In the genomic region with DNA sequence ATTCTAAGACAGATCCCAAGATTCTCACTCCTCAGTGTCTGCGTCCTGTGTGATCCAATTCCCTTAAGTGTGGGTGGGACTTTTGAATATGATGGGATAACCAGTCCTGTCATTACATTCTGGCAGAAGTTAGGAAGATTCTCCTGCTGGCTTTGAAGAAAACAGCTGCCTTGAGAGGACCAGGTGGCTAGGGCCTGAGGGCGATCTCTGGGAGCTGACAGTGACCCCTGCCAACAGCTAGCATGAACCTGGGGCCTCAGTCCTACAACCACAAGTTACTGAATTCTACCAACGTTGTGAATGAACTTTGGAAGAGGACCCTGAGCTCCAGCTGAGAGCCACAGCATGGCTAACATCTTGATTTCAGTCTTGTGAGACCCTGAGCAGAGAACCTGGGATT, we compare ENCODE assay signal across 29 cellular contexts. TPM values are rescaled to one million over a fixed set of nuclear protein-coding genes. Genes with fewer than 3 reads are reported as not detected.
"Had no signal": no experiment of that assay in that cellular context is flagged by ENCODE, and none has a peak within 500 bp of the region (broad histone marks: within the 10 kb centered on the region; RNA-seq: fewer than 3 reads in every experiment).

No MANE protein-coding gene starts in this region.

- H3K4me3 Mint-ChIP-seq: activated CD4-positive, alpha-beta memory T cell treated with anti-CD3 and anti-CD28 coated beads for 36 hours; activated CD4-positive, alpha-beta T cell treated with anti-CD3 and anti-CD28 coated beads, Interleukin-2, amount 10 ng/mL, durations not matched to agents 24 days and 14 days; activated naive CD4-positive, alpha-beta T cell treated with anti-CD3 and anti-CD28 coated beads, Interleukin-2, amount 10 ng/mL, durations not matched to agents 7 days and 5 days; activated naive CD8-positive, alpha-beta T cell treated with anti-CD3 and anti-CD28 coated beads, Interleukin-2, amount 10 ng/mL, durations not matched to agents 7 days and 5 days; activated T-cell treated with anti-CD3 and anti-CD28 coated beads, Interleukin-2, amount 50 U/mL, for 24 hours; mesothelial cell of epicardium; naive B cell; nephron progenitor cell had no signal

- H3K4me3 ChIP-seq: ascending aorta, left ventricle myocardium inferior, pancreas, psoas muscle, smooth muscle cell, suprapubic skin, tibial artery had no signal

- H3K9me3 Mint-ChIP-seq: activated naive CD4-positive, alpha-beta T cell treated with anti-CD3 and anti-CD28 coated beads, Interleukin-2, amount 10 ng/mL, durations not matched to agents 7 days and 5 days had no signal

- FAIRE-seq: colon, frontal cortex, islet of Langerhans, pancreas had no signal

- H3K36me3 Mint-ChIP-seq: activated CD4-positive, alpha-beta memory T cell treated with anti-CD3 and anti-CD28 coated beads for 36 hours; activated naive CD4-positive, alpha-beta T cell treated with anti-CD3 and anti-CD28 coated beads, Interleukin-2, amount 10 ng/mL, durations not matched to agents 7 days and 5 days; activated naive CD8-positive, alpha-beta T cell treated with anti-CD3 and anti-CD28 coated beads, Interleukin-2, amount 10 ng/mL, durations not matched to agents 7 days and 5 days; mesothelial cell of epicardium; naive B cell had no signal

- H3K4me2 ChIP-seq: smooth muscle cell had no signal

- H3K27ac Mint-ChIP-seq: activated CD4-positive, alpha-beta memory T cell treated with anti-CD3 and anti-CD28 coated beads for 36 hours; activated CD4-positive, alpha-beta T cell treated with anti-CD3 and anti-CD28 coated beads, Interleukin-2, amount 10 ng/mL, durations not matched to agents 24 days and 14 days; activated naive CD4-positive, alpha-beta T cell treated with anti-CD3 and anti-CD28 coated beads, Interleukin-2, amount 10 ng/mL, durations not matched to agents 7 days and 5 days; activated naive CD8-positive, alpha-beta T cell treated with anti-CD3 and anti-CD28 coated beads, Interleukin-2, amount 10 ng/mL, durations not matched to agents 7 days and 5 days; activated T-cell treated with anti-CD3 and anti-CD28 coated beads, Interleukin-2, amount 50 U/mL, for 24 hours; naive B cell; nephron progenitor cell had no signal

- H3K27me3 ChIP-seq: ascending aorta, brain microvascular endothelial cell, pancreas had no signal

- H3K27me3 Mint-ChIP-seq: activated naive CD4-positive, alpha-beta T cell treated with anti-CD3 and anti-CD28 coated beads, Interleukin-2, amount 10 ng/mL, durations not matched to agents 7 days and 5 days had no signal

- H3K36me3 ChIP-seq: ascending aorta, brain microvascular endothelial cell, left ventricle myocardium inferior, pancreas, suprapubic skin, tibial artery had no signal

- H3K9me3 ChIP-seq: ascending aorta, pancreas, psoas muscle, suprapubic skin, tibial artery had no signal

- ATAC-seq: activated CD4-positive, CD25-positive, alpha-beta regulatory T cell treated with anti-CD3 and anti-CD28 coated beads, Interleukin-2, amount 50 U/mL, for 24 hours; pancreas; psoas muscle had no signal

- H3K27ac ChIP-seq: ascending aorta, brain microvascular endothelial cell, left ventricle myocardium inferior, pancreas, psoas muscle, suprapubic skin, tibial artery had no signal

- DNase-seq: activated CD4-positive, alpha-beta memory T cell treated with anti-CD3 and anti-CD28 coated beads for 36 hours; activated CD4-positive, alpha-beta T cell treated with anti-CD3 and anti-CD28 coated beads, Interleukin-2, amount 10 ng/mL, durations not matched to agents 24 days and 14 days; activated CD8-positive, alpha-beta memory T cell treated with anti-CD3 and anti-CD28 coated beads, Interleukin-2, amount 50 U/mL, for 48 hours; activated gamma-delta T cell; activated naive CD4-positive, alpha-beta T cell treated with anti-CD3 and anti-CD28 coated beads, Interleukin-2, amount 10 ng/mL, durations not matched to agents 7 days and 5 days; activated naive CD8-positive, alpha-beta T cell treated with anti-CD3 and anti-CD28 coated beads, Interleukin-2, amount 10 ng/mL, durations not matched to agents 7 days and 5 days; activated T-cell treated with anti-CD3 and anti-CD28 coated beads, Interleukin-2, amount 50 U/mL, for 24 hours; brain microvascular endothelial cell; caudate nucleus; dermis blood vessel endothelial cell; effector CD4-positive, alpha-beta T cell; left ventricle myocardium inferior; naive B cell; nephron progenitor cell; pancreas; psoas muscle; stimulated activated CD4-positive, alpha-beta T cell treated with anti-CD3 and anti-CD28 coated beads, Interleukin-2, amount 100 ng/mL, for 24 hours; stimulated activated naive CD4-positive, alpha-beta T cell; tibial artery had no signal

- H3K4me1 ChIP-seq: ascending aorta, left ventricle myocardium inferior, pancreas, psoas muscle, suprapubic skin, tibial artery had no signal

- H3K4me1 Mint-ChIP-seq: activated CD4-positive, alpha-beta T cell treated with anti-CD3 and anti-CD28 coated beads, Interleukin-2, amount 10 ng/mL, durations not matched to agents 24 days and 14 days; activated naive CD4-positive, alpha-beta T cell treated with anti-CD3 and anti-CD28 coated beads, Interleukin-2, amount 10 ng/mL, durations not matched to agents 7 days and 5 days; activated naive CD8-positive, alpha-beta T cell treated with anti-CD3 and anti-CD28 coated beads, Interleukin-2, amount 10 ng/mL, durations not matched to agents 7 days and 5 days; naive B cell had no signal

RNA-seq across cellular contexts. Expression of a gene that starts 44.3 kb away (rescaled TPM):
- total RNA-seq: activated CD4-positive, alpha-beta memory T cell treated with anti-CD3 and anti-CD28 coated beads for 36 hours; activated naive CD8-positive, alpha-beta T cell treated with anti-CD3 and anti-CD28 coated beads, Interleukin-2, amount 10 ng/mL, durations not matched to agents 7 days and 5 days; ascending aorta; left ventricle myocardium inferior; T-helper 1 cell treated with Interleukin-12 subunit alpha and Interleukin-12 subunit beta and Interleukin-4 antibody, amounts not matched to agents 30 ng/mL and 1 ng/mL, for 36 hours; ureter had no signal
